1 cellular context compared by ENCODE assay signal in genomic region chr2:113705982-113706523, GRCh38.
A peak's percentile ranks its signal among the peaks of the same experiment; 100 is the strongest.
TF ChIP-seq lines count a peak whose summit lies in the region.

No MANE protein-coding gene starts in this region.

TF ChIP-seq in HepG2, 621 proteins besides CTCF, POLR2A, EP300 and RAD21 (continued from another document):
- TF ChIP-seq HNF4A (CRISPR knock-in tag; IDR thresholded peaks at IDR 0.05): 0 out of 2 replicates have a peak, but pooled peaks have one; percentile 6
- peak; percentile 17; the same call in 1 of the 2 replicates for TF ChIP-seq KDM2A (CRISPR knock-in tag; IDR thresholded peaks at IDR 0.05; ENCODE audit: borderline replicate concordance, low read depth)
- TF ChIP-seq SALL1 (CRISPR knock-in tag; IDR thresholded peaks at IDR 0.05): peak; percentile 18; the same call in 1 of the 2 replicates
- no peak for TF ChIP-seq HNRNPH1 (optimal IDR thresholded peaks at IDR 0.05; ENCODE audit: low read depth, low read length)
- no peak for TF ChIP-seq ZBTB2 (CRISPR knock-in tag; IDR thresholded peaks at IDR 0.05; ENCODE audit: low read depth)
- TF ChIP-seq GMEB1 (CRISPR knock-in tag; IDR thresholded peaks at IDR 0.05; ENCODE audit: borderline replicate concordance): no peak
- TF ChIP-seq CAMTA2 (CRISPR knock-in tag; IDR thresholded peaks at IDR 0.05; ENCODE audit: borderline replicate concordance): no peak
- TF ChIP-seq GTF2F1 (IDR thresholded peaks at IDR 0.05; ENCODE audit: low read length): no peak
- TF ChIP-seq ZNF33B (CRISPR knock-in tag; IDR thresholded peaks at IDR 0.05): 0 out of 2 replicates have a peak, but pooled peaks have one; percentile 30
- no peak for TF ChIP-seq JUND (CRISPR knock-in tag; IDR thresholded peaks at IDR 0.05)
- 0 out of 2 replicates have a peak, but pooled peaks have one; percentile 28 for TF ChIP-seq NRL (CRISPR knock-in tag; IDR thresholded peaks at IDR 0.05; ENCODE audit: borderline replicate concordance)
- peak; percentile 30 for TF ChIP-seq MED8 (CRISPR knock-in tag; IDR thresholded peaks at IDR 0.05; ENCODE audit: insufficient replicate concordance)
- no peak for TF ChIP-seq POLR2AphosphoS5 (IDR thresholded peaks at IDR 0.05; ENCODE audit: low read depth, low read length)
- TF ChIP-seq RBM39 (IDR thresholded peaks at IDR 0.05; ENCODE audit: low read depth, low read length, poor library complexity, severe bottlenecking): no peak
- TF ChIP-seq FOXJ3 (CRISPR knock-in tag; IDR thresholded peaks at IDR 0.05; ENCODE audit: borderline replicate concordance): no peak
- 0 out of 2 replicates have a peak, but pooled peaks have one; percentile 27 for TF ChIP-seq ZNF142 (CRISPR knock-in tag; IDR thresholded peaks at IDR 0.05)
- TF ChIP-seq SIX1 (CRISPR knock-in tag; IDR thresholded peaks at IDR 0.05; ENCODE audit: borderline replicate concordance): no peak
- TF ChIP-seq KDM5B (CRISPR knock-in tag; IDR thresholded peaks at IDR 0.05; ENCODE audit: borderline replicate concordance): 0 out of 2 replicates have a peak, but pooled peaks have one; percentile 28
- peak; percentile 69; the same call in 1 of the 2 replicates for TF ChIP-seq ZNF281 (CRISPR knock-in tag; IDR thresholded peaks at IDR 0.05; ENCODE audit: borderline replicate concordance)
- TF ChIP-seq GATAD2A (CRISPR knock-in tag; IDR thresholded peaks at IDR 0.05): no peak
- peak; percentile 32 for TF ChIP-seq ZNF687 (CRISPR knock-in tag; IDR thresholded peaks at IDR 0.05)
- no peak for TF ChIP-seq IRX3 (CRISPR knock-in tag; IDR thresholded peaks at IDR 0.05; ENCODE audit: borderline replicate concordance, low read depth)
